Comparison of ENCODE assay signal across 1 cellular context in the genomic region with DNA sequence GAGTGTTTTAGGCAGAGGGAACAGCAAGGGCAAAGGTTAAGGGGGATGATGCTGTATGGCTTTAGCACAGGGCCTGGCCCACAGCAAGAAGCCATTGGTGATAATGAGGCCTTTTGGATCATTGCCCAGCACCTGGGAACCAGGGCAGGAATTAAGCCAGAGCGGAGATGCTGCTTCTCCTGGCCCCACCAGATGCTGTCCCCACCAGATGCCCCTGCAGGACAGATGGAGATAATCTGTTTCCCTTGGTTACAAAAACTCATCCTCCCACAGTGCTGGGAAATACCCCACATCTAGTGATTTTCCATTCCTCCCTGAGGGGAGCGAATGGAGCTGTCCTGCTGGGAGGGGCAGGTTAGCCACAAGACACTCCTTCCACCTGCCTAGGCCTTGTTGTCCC.
TF ChIP-seq lines count a peak whose summit lies in the region.

No MANE protein-coding gene starts in this region.

TF ChIP-seq in GM23338, 12 proteins besides CTCF, POLR2A, EP300 and RAD21 (continued from another document):
- TF ChIP-seq, protein P1, sequence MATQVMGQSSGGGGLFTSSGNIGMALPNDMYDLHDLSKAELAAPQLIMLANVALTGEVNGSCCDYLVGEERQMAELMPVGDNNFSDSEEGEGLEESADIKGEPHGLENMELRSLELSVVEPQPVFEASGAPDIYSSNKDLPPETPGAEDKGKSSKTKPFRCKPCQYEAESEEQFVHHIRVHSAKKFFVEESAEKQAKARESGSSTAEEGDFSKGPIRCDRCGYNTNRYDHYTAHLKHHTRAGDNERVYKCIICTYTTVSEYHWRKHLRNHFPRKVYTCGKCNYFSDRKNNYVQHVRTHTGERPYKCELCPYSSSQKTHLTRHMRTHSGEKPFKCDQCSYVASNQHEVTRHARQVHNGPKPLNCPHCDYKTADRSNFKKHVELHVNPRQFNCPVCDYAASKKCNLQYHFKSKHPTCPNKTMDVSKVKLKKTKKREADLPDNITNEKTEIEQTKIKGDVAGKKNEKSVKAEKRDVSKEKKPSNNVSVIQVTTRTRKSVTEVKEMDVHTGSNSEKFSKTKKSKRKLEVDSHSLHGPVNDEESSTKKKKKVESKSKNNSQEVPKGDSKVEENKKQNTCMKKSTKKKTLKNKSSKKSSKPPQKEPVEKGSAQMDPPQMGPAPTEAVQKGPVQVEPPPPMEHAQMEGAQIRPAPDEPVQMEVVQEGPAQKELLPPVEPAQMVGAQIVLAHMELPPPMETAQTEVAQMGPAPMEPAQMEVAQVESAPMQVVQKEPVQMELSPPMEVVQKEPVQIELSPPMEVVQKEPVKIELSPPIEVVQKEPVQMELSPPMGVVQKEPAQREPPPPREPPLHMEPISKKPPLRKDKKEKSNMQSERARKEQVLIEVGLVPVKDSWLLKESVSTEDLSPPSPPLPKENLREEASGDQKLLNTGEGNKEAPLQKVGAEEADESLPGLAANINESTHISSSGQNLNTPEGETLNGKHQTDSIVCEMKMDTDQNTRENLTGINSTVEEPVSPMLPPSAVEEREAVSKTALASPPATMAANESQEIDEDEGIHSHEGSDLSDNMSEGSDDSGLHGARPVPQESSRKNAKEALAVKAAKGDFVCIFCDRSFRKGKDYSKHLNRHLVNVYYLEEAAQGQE (IDR thresholded peaks at IDR 0.05; ENCODE audit: unreplicated experiment) = no peak
- no peak for TF ChIP-seq POLR2AphosphoS5 (IDR thresholded peaks at IDR 0.05; ENCODE audit: low read depth)
- TF ChIP-seq, protein P2, sequence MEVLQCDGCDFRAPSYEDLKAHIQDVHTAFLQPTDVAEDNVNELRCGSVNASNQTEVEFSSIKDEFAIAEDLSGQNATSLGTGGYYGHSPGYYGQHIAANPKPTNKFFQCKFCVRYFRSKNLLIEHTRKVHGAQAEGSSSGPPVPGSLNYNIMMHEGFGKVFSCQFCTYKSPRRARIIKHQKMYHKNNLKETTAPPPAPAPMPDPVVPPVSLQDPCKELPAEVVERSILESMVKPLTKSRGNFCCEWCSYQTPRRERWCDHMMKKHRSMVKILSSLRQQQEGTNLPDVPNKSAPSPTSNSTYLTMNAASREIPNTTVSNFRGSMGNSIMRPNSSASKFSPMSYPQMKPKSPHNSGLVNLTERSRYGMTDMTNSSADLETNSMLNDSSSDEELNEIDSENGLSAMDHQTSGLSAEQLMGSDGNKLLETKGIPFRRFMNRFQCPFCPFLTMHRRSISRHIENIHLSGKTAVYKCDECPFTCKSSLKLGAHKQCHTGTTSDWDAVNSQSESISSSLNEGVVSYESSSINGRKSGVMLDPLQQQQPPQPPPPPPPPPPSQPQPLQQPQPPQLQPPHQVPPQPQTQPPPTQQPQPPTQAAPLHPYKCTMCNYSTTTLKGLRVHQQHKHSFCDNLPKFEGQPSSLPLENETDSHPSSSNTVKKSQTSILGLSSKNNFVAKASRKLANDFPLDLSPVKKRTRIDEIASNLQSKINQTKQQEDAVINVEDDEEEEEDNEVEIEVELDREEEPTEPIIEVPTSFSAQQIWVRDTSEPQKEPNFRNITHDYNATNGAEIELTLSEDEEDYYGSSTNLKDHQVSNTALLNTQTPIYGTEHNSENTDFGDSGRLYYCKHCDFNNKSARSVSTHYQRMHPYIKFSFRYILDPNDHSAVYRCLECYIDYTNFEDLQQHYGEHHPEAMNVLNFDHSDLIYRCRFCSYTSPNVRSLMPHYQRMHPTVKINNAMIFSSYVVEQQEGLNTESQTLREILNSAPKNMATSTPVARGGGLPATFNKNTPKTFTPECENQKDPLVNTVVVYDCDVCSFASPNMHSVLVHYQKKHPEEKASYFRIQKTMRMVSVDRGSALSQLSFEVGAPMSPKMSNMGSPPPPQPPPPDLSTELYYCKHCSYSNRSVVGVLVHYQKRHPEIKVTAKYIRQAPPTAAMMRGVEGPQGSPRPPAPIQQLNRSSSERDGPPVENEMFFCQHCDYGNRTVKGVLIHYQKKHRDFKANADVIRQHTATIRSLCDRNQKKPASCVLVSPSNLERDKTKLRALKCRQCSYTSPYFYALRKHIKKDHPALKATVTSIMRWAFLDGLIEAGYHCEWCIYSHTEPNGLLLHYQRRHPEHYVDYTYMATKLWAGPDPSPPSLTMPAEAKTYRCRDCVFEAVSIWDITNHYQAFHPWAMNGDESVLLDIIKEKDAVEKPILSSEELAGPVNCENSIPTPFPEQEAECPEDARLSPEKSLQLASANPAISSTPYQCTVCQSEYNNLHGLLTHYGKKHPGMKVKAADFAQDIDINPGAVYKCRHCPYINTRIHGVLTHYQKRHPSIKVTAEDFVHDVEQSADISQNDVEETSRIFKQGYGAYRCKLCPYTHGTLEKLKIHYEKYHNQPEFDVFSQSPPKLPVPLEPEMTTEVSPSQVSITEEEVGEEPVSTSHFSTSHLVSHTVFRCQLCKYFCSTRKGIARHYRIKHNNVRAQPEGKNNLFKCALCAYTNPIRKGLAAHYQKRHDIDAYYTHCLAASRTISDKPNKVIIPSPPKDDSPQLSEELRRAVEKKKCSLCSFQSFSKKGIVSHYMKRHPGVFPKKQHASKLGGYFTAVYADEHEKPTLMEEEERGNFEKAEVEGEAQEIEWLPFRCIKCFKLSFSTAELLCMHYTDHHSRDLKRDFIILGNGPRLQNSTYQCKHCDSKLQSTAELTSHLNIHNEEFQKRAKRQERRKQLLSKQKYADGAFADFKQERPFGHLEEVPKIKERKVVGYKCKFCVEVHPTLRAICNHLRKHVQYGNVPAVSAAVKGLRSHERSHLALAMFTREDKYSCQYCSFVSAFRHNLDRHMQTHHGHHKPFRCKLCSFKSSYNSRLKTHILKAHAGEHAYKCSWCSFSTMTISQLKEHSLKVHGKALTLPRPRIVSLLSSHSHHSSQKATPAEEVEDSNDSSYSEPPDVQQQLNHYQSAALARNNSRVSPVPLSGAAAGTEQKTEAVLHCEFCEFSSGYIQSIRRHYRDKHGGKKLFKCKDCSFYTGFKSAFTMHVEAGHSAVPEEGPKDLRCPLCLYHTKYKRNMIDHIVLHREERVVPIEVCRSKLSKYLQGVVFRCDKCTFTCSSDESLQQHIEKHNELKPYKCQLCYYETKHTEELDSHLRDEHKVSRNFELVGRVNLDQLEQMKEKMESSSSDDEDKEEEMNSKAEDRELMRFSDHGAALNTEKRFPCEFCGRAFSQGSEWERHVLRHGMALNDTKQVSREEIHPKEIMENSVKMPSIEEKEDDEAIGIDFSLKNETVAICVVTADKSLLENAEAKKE (CRISPR knock-in tag; IDR thresholded peaks at IDR 0.05) = no peak
- TF ChIP-seq, protein P3, sequence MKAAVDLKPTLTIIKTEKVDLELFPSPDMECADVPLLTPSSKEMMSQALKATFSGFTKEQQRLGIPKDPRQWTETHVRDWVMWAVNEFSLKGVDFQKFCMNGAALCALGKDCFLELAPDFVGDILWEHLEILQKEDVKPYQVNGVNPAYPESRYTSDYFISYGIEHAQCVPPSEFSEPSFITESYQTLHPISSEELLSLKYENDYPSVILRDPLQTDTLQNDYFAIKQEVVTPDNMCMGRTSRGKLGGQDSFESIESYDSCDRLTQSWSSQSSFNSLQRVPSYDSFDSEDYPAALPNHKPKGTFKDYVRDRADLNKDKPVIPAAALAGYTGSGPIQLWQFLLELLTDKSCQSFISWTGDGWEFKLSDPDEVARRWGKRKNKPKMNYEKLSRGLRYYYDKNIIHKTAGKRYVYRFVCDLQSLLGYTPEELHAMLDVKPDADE (IDR thresholded peaks at IDR 0.05) = no peak
- TF ChIP-seq ZNF331 (CRISPR knock-in tag; IDR thresholded peaks at IDR 0.05; ENCODE audit: low read depth) = no peak
- TF ChIP-seq JUNB (IDR thresholded peaks at IDR 0.05; ENCODE audit: unreplicated experiment) = no peak
- TF ChIP-seq STAT1 (IDR thresholded peaks at IDR 0.05; ENCODE audit: unreplicated experiment) = no peak
- no peak for TF ChIP-seq EZH2phosphoT487 (IDR thresholded peaks at IDR 0.05; ENCODE audit: unreplicated experiment)
- TF ChIP-seq EZH2 (IDR thresholded peaks at IDR 0.05; ENCODE audit: low read depth, unreplicated experiment) = no peak
